In the genomic region with DNA sequence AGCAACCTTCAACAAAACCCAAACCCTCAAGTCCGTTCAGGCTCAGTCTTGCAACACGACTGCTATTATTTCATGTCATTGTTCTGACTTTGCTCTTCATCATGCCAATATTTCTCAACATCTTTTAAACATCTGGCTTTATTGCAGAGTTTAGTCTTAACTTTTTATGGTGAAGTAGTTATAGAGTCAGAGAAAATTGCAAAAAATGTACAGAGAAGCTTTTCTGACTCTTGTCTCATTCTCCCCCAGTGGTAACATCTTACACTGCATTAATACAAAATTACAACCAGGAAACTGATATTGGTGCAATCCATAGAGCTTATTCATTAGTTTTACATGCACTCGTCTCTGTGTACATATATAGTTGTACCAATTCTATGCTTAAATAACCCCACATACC, we compare ENCODE assay signal across 19 cellular contexts.
A peak's percentile ranks its signal among the peaks of the same experiment; 100 is the strongest.
DNase-seq lines count a peak whose midpoint lies in the region; ATAC-seq and TF ChIP-seq lines count a peak whose summit lies in the region.
"Had no signal": no experiment of that assay in that cellular context is flagged by ENCODE, and none has a peak within 500 bp of the region (broad histone marks: within the 10 kb centered on the region; RNA-seq: fewer than 3 reads in every experiment).

No MANE protein-coding gene starts in this region.

- DNase-seq in AML-193 (lab: John Stamatoyannopoulos, UW) = peak; percentile 86 to 87
- peak; percentile 92 for DNase-seq in MV-4-11 (lab: John Stamatoyannopoulos, UW)
- DNase-seq in RWPE2 (ENCODE audit: low spot score) = no peak
- DNase-seq in fibroblast of mammary gland (ENCODE audit: low read depth) = peak; percentile 25
- no peak for DNase-seq in NCI-H446 (lab: John Stamatoyannopoulos, UW)
- DNase-seq in OCI-M2 (lab: John Stamatoyannopoulos, UW; ENCODE audit: unreplicated experiment) = no peak
- DNase-seq in NCI-H510A (lab: John Stamatoyannopoulos, UW) = no peak
- DNase-seq: 8988T; CD8-positive, alpha-beta T cell; DMS79; GOT3; NCI-H1105 treated with DMSO at 0.1 percent for 48 hours; NCI-H1694 treated with DMSO at 0.1 percent for 48 hours; NCI-H2107; NCI-H2227 treated with DMSO at 0.1 percent for 48 hours; NCI-H526 treated with DMSO at 0.1 percent for 48 hours; NK-92 treated with Interleukin-12 subunit alpha and Interleukin-12 subunit beta, amount 100 ng/mL, for 24 hours; SHP77 treated with DMSO at 0.1 percent for 48 hours had no signal

- H3K4me1 ChIP-seq in RWPE2 (ENCODE audit: insufficient read depth, poor library complexity, severe bottlenecking) = no peaks in the 10 kb centered on the region

- ATAC-seq in RWPE2 (ENCODE audit: low read depth) (peak; percentile 50; the same call in 2 of the 3 replicates), GM21529 (IDR thresholded peaks at IDR 0.05; ENCODE audit: unreplicated experiment) (no peak)
- ATAC-seq: CD8-positive, alpha-beta T cell had no signal

- H3K9me3 ChIP-seq in RWPE2 (ENCODE audit: severe bottlenecking) = no peaks in the 10 kb centered on the region

- H3K27ac ChIP-seq in RWPE2 (ENCODE audit: poor library complexity, severe bottlenecking) = no peak overlapping the region

- H3K4me3 ChIP-seq in RWPE2 (ENCODE audit: severe bottlenecking) (no peak overlapping the region), fibroblast of mammary gland (ENCODE audit: control insufficient read depth, low read depth, low read length) (no peak overlapping the region)

- no peaks in the 10 kb centered on the region for H3K27me3 ChIP-seq in RWPE2 (ENCODE audit: insufficient read depth, poor library complexity, severe bottlenecking)

- no peaks in the 10 kb centered on the region for H3K36me3 ChIP-seq in RWPE2 (ENCODE audit: low read depth)

- TF ChIP-seq CTCF in RWPE2 (IDR thresholded peaks at IDR 0.05; ENCODE audit: poor library complexity, severe bottlenecking) (no peak), fibroblast of mammary gland (conservative IDR thresholded peaks at IDR 0.05; ENCODE audit: control insufficient read depth, insufficient read depth, low read depth, low read length) (no peak)

Comparison
In these comparisons a context has a peak if more than half of its experiments do, and no peak if none do; other contexts are left out.
1. DNase-seq: peak in AML-193 (2 of 2), MV-4-11 (single experiment) and fibroblast of mammary gland (single experiment); none in RWPE2 (single experiment), NCI-H446 (0 of 2), OCI-M2 (single experiment) and NCI-H510A (single experiment).